In the genomic region with DNA sequence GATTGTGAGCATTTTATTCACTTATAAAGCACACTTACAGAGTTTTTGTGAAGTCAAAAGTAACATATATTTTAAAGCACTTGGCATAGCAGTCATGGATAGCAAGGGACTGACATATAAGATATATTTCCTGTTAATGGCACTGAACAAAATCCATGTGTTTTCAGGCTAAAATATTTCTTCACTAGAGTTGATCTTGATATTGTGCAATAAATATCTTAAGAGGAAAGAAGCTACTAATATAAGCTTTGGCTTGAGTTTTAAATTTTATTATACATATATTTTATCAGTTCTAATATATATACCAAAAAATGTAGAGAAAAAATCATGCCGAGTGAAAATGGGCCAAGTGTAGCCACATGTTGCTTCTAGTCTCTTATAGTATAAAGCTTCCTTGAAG, we compare ENCODE assay signal across 8 cellular contexts.
"Had no signal": no experiment of that assay in that cellular context is flagged by ENCODE, and none has a peak within 500 bp of the region (broad histone marks: within the 10 kb centered on the region; RNA-seq: fewer than 3 reads in every experiment).

No MANE protein-coding gene starts in this region.

- ATAC-seq: GM12878 had no signal

- H3K4me3 ChIP-seq: GM12878 had no signal

- FAIRE-seq: G401.6, GM12878, GM12891, GM12892, GM18507, GM19239 had no signal

- DNase-seq: GDM1, GF-D8 had no signal
